In genomic region chr10:92595505-92595904, GRCh38 we compare ENCODE assay signal across 13 cellular contexts. TPM values are rescaled to one million over a fixed set of nuclear protein-coding genes. Genes with fewer than 3 reads are reported as not detected.
A peak's percentile ranks its signal among the peaks of the same experiment; 100 is the strongest.
DNase-seq lines count a peak whose midpoint lies in the region; ATAC-seq, FAIRE-seq and TF ChIP-seq lines count a peak whose summit lies in the region.
"Had no signal": no experiment of that assay in that cellular context is flagged by ENCODE, and none has a peak within 500 bp of the region (broad histone marks: within the 10 kb centered on the region; RNA-seq: fewer than 3 reads in every experiment).

No MANE protein-coding gene starts in this region.

- no peaks in the 10 kb centered on the region for H3K9me3 Mint-ChIP-seq in Calu3 (ENCODE audit: low read depth, unreplicated experiment)

- no peak for FAIRE-seq in endothelial cell of umbilical vein (lab: Jason Lieb, UNC)

- no TSS peak for BruUV-seq in A673 (replicated peaks; lab: Mats Ljungman, UMichigan)
- no TSS peak for BruUV-seq in Calu3 (replicated peaks; lab: Mats Ljungman, UMichigan)
- no TSS peak for BruUV-seq in PC-9 (replicated peaks; lab: Mats Ljungman, UMichigan)
- BruUV-seq in endothelial cell of umbilical vein (replicated peaks; lab: Mats Ljungman, UMichigan), result no TSS peak

- no peaks in the 10 kb centered on the region for H3K9me2 ChIP-seq in PC-9 (ENCODE audit: insufficient read depth)

- no peak overlapping the region for H3K27ac ChIP-seq in A673 (ENCODE audit: low read depth, low read length, poor library complexity, severe bottlenecking)
- H3K27ac ChIP-seq in PC-9, result no peak overlapping the region
- no peak overlapping the region for H3K27ac ChIP-seq in endothelial cell of umbilical vein (ENCODE audit: insufficient read depth, low read depth, low read length)
- H3K27ac ChIP-seq: neutrophil had no signal

- CTCF ChIA-PET in A673 (lab: Charles Lee) (no interaction called here), Calu3 (lab: Charles Lee) (no interaction called here), PC-9 (lab: Charles Lee) (no interaction called here), endothelial cell of umbilical vein (lab: Charles Lee) (no interaction called here)

- dilution Hi-C loops in endothelial cell of umbilical vein (cut with MboI; ENCODE audit: extremely low pct_ligation_motif_present, low sequenced_read_pairs), result no loop called here

- TF ChIP-seq POLR2A in endothelial cell of umbilical vein (IDR thresholded peaks at IDR 0.05; ENCODE audit: low read depth, low read length), result no peak

- peak overlapping the region; percentile 66 for H3K27ac Mint-ChIP-seq in Calu3 (ENCODE audit: unreplicated experiment)

- peaks cover 17% of the 10 kb centered on the region for H3K4me1 ChIP-seq in A673 (ENCODE audit: insufficient read depth, low read length, poor library complexity, severe bottlenecking)
- peaks cover 30% of the 10 kb centered on the region for H3K4me1 ChIP-seq in PC-9 (replicated peaks; ENCODE audit: insufficient read depth)
- H3K4me1 ChIP-seq in endothelial cell of umbilical vein (ENCODE audit: control insufficient read depth, extremely low read depth, insufficient read depth, low read length), result peaks cover 33% of the 10 kb centered on the region

- no peaks in the 10 kb centered on the region for H3K9me1 ChIP-seq in endothelial cell of umbilical vein (replicated peaks; ENCODE audit: control insufficient read depth, extremely low read depth, insufficient read depth, low read length)

- H3K36me3 ChIP-seq in A673 (ENCODE audit: insufficient read depth, low read length, poor library complexity, severe bottlenecking) (peaks cover 8% of the 10 kb centered on the region), PC-9 (ENCODE audit: low read depth) (no peaks in the 10 kb centered on the region), endothelial cell of umbilical vein (ENCODE audit: control insufficient read depth in 2 of 2, extremely low read depth in 1 of 2, insufficient read depth in 2 of 2, low read length in 2 of 2) (no peaks in the 10 kb centered on the region)
- H3K36me3 ChIP-seq: neutrophil had no signal

- TF ChIP-seq CTCF in A673 (conservative IDR thresholded peaks at IDR 0.05; ENCODE audit: low read depth, low read length), result no peak
- no peak for TF ChIP-seq CTCF in Calu3 (IDR thresholded peaks at IDR 0.05; ENCODE audit: unreplicated experiment)
- TF ChIP-seq CTCF in PC-9 (conservative IDR thresholded peaks at IDR 0.05), result no peak
- no peak for TF ChIP-seq CTCF in endothelial cell of umbilical vein (IDR thresholded peaks at IDR 0.05; ENCODE audit: extremely low read depth in 1 of 2, insufficient read depth in 1 of 2, low read depth in 1 of 2, low read length in 2 of 2)

- peaks cover 7% of the 10 kb centered on the region for H3K9me3 ChIP-seq in A673 (ENCODE audit: low read depth, low read length, poor library complexity, severe bottlenecking)
- H3K9me3 ChIP-seq in PC-9 (ENCODE audit: insufficient read depth, low read depth), result no peaks in the 10 kb centered on the region
- H3K9me3 ChIP-seq in endothelial cell of umbilical vein (replicated peaks; ENCODE audit: control insufficient read depth, insufficient read depth, low read length), result no peaks in the 10 kb centered on the region
- H3K9me3 ChIP-seq: neutrophil had no signal

- DNase-seq in A673 (ENCODE audit: low spot score), result no peak
- DNase-seq in Calu3, result no peak
- DNase-seq in PC-9, result no peak
- DNase-seq in endothelial cell of umbilical vein (ENCODE audit: low read depth, low spot score), result no peak
- no peak for DNase-seq in NCI-H187 (lab: John Stamatoyannopoulos, UW)
- no peak for DNase-seq in CD1c-positive myeloid dendritic cell (ENCODE audit: extremely low spot score)
- DNase-seq: activated CD4-positive, alpha-beta T cell treated with anti-CD3 and anti-CD28 coated beads for 4 hours; effector memory CD4-positive, alpha-beta T cell; left colon; NCI-H510A treated with DMSO at 0.1 percent for 48 hours had no signal

- no peaks in the 10 kb centered on the region for H3K27me3 Mint-ChIP-seq in Calu3 (ENCODE audit: unreplicated experiment)

- no peak for ATAC-seq in GM19455 (IDR thresholded peaks at IDR 0.05; ENCODE audit: unreplicated experiment)
- ATAC-seq in HG03354 (IDR thresholded peaks at IDR 0.05; ENCODE audit: poor library complexity, severe bottlenecking, unreplicated experiment), result no peak
- ATAC-seq: left colon had no signal

- intact Hi-C loops in A673 (cut with micrococcal nuclease; ENCODE audit: unreplicated experiment), result loop anchor here (10.0 kb wide), 1 partner anchor 249 kb away; the partner anchor contains the start of gene EXOC6
- intact Hi-C loops in Calu3 (cut with micrococcal nuclease; ENCODE audit: unreplicated experiment), result loop anchor here (5.0 kb wide), 1 partner anchor 97 kb away; no protein-coding TSS in a partner anchor
- intact Hi-C loops in PC-9 (cut with micrococcal nuclease; ENCODE audit: unreplicated experiment), result no loop called here
- intact Hi-C loops in endothelial cell of umbilical vein (cut with micrococcal nuclease), result no loop called here

- no peak overlapping the region for H2AFZ ChIP-seq in PC-9
- H2AFZ ChIP-seq in endothelial cell of umbilical vein (ENCODE audit: low read depth, low read length), result no peak overlapping the region

- H3K79me2 ChIP-seq in PC-9 (ENCODE audit: low read depth), result peaks cover 74% of the 10 kb centered on the region
- H3K79me2 ChIP-seq in endothelial cell of umbilical vein (ENCODE audit: control insufficient read depth, insufficient read depth, low read length), result peaks cover 75% of the 10 kb centered on the region

- peak overlapping the region; percentile 97 for H3K4me3 Mint-ChIP-seq in Calu3 (ENCODE audit: low read depth, unreplicated experiment)

- H3F3A ChIP-seq in PC-9 (ENCODE audit: insufficient read depth, low read depth), result peaks cover 26% of the 10 kb centered on the region

- H3K36me3 Mint-ChIP-seq in Calu3 (ENCODE audit: insufficient read depth, unreplicated experiment), result peaks cover 52% of the 10 kb centered on the region

- H3K4me1 Mint-ChIP-seq in Calu3 (ENCODE audit: low read depth, unreplicated experiment), result peaks cover 26% of the 10 kb centered on the region

- H3K9ac ChIP-seq in endothelial cell of umbilical vein (replicated peaks; ENCODE audit: extremely low read depth, insufficient read depth, low read length), result no peak overlapping the region

- POLR2A ChIA-PET in A673 (lab: Charles Lee; ENCODE audit: low non-redundant PET) (no interaction called here), PC-9 (lab: Charles Lee; ENCODE audit: unreplicated experiment) (no interaction called here), endothelial cell of umbilical vein (lab: Charles Lee) (no interaction called here)

- no peaks in the 10 kb centered on the region for H3K27me3 ChIP-seq in A673 (replicated peaks; ENCODE audit: insufficient read depth, low read depth, low read length, poor library complexity)
- no peaks in the 10 kb centered on the region for H3K27me3 ChIP-seq in PC-9 (ENCODE audit: insufficient read depth, low read depth)
- no peaks in the 10 kb centered on the region for H3K27me3 ChIP-seq in endothelial cell of umbilical vein (ENCODE audit: control insufficient read depth in 2 of 2, insufficient read depth in 2 of 2, low read length in 2 of 2)
- H3K27me3 ChIP-seq: neutrophil had no signal

- peak overlapping the region; percentile 81 for H3K4me3 ChIP-seq in A673 (ENCODE audit: low read depth, low read length, poor library complexity, severe bottlenecking)
- H3K4me3 ChIP-seq in PC-9, result peak overlapping the region; percentile 26; the same call in 1 of the 2 replicates
- H3K4me3 ChIP-seq in endothelial cell of umbilical vein (replicated peaks in 1 of 3; ENCODE audit: insufficient read depth in 1 of 3, low read depth in 1 of 3, low read length in 3 of 3), result no peak overlapping the region

- H4K20me1 ChIP-seq in PC-9 (ENCODE audit: insufficient read depth) (no peaks in the 10 kb centered on the region), endothelial cell of umbilical vein (replicated peaks; ENCODE audit: control insufficient read depth, extremely low read depth, insufficient read depth, low read length) (no peaks in the 10 kb centered on the region)

- H3K4me2 ChIP-seq in PC-9 (peak overlapping the region; percentile 98), endothelial cell of umbilical vein (ENCODE audit: insufficient read depth, low read length) (peak overlapping the region; percentile 5)

TF ChIP-seq in endothelial cell of umbilical vein, 7 proteins besides CTCF, POLR2A, EP300 and RAD21:
- TF ChIP-seq EZH2 (IDR thresholded peaks at IDR 0.05; ENCODE audit: borderline replicate concordance, low read depth, low read length, severe bottlenecking) (no peak), GATA2 (IDR thresholded peaks at IDR 0.05; ENCODE audit: insufficient read depth, insufficient read length, low read depth, low read length) (no peak), POLR2AphosphoS5 (IDR thresholded peaks at IDR 0.05; ENCODE audit: insufficient read depth, low read depth, low read length) (no peak)

RNA-seq across cellular contexts. Expression of gene KIF11, which starts 2.6 kb away (rescaled TPM):
- 91.4 and 92.0 TPM in 2 replicates for total RNA-seq in A673 (2021)
- 33.1 and 37.4 TPM in 2 replicates for total RNA-seq in Calu3 (2022)
- 21.7 and 35.7 TPM in 2 replicates for total RNA-seq in PC-9 (2021)
- 42.6 and 42.8 TPM in 2 replicates for total RNA-seq in endothelial cell of umbilical vein
- polyA plus RNA-seq in endothelial cell of umbilical vein, result 4.7 and 7.3 TPM in 2 replicates
- 12.5 and 14.2 TPM in 2 replicates for polyA plus RNA-seq in endothelial cell of umbilical vein (2011; cell fraction: cytosol; rRNA removed)
- polyA plus RNA-seq in endothelial cell of umbilical vein (2011; cell fraction: nucleus; rRNA removed), result 10.1 and 16.2 TPM in 2 replicates
- polyA plus RNA-seq in endothelial cell of umbilical vein (2012), result 13.1 and 34.0 TPM in 2 replicates
- 6.8 and 9.2 TPM in 2 replicates for polyA minus RNA-seq in endothelial cell of umbilical vein
- 28.1 TPM for polyA minus RNA-seq in endothelial cell of umbilical vein (2011; cell fraction: cytosol; rRNA and poly(A)+ RNA removed)
- 6.9 and 13.5 TPM in 2 replicates for polyA minus RNA-seq in endothelial cell of umbilical vein (2011; cell fraction: nucleus; rRNA and poly(A)+ RNA removed)

RNA-seq across cellular contexts. Expression of gene IDE, which starts 21.6 kb away (rescaled TPM):
- 87.8 and 92.1 TPM in 2 replicates for total RNA-seq in A673 (2021)
- total RNA-seq in Calu3 (2022), result 30.6 and 31.7 TPM in 2 replicates
- 26.5 and 41.2 TPM in 2 replicates for total RNA-seq in PC-9 (2021)
- total RNA-seq in endothelial cell of umbilical vein, result 52.6 and 53.5 TPM in 2 replicates
- 10.7 and 11.7 TPM in 2 replicates for polyA plus RNA-seq in endothelial cell of umbilical vein
- polyA plus RNA-seq in endothelial cell of umbilical vein (2011; cell fraction: cytosol; rRNA removed), result 11.3 and 13.7 TPM in 2 replicates
- 33.4 and 35.8 TPM in 2 replicates for polyA plus RNA-seq in endothelial cell of umbilical vein (2011; cell fraction: nucleus; rRNA removed)
- 27.0 and 35.7 TPM in 2 replicates for polyA plus RNA-seq in endothelial cell of umbilical vein (2012)
- polyA minus RNA-seq in endothelial cell of umbilical vein, result 58.7 and 59.6 TPM in 2 replicates
- 29.6 TPM for polyA minus RNA-seq in endothelial cell of umbilical vein (2011; cell fraction: cytosol; rRNA and poly(A)+ RNA removed)
- polyA minus RNA-seq in endothelial cell of umbilical vein (2011; cell fraction: nucleus; rRNA and poly(A)+ RNA removed), result 41.8 and 59.8 TPM in 2 replicates

Comparison
In these comparisons a context has a peak if more than half of its experiments do, and no peak if none do; other contexts are left out.
1. H3K4me3 ChIP-seq: peak in A673 (single experiment) and PC-9 (single experiment); none in endothelial cell of umbilical vein (0 of 3).
2. intact Hi-C loops: an anchor here in A673 (10.0 kb wide) and Calu3 (5.0 kb wide); none called in PC-9 and endothelial cell of umbilical vein.